Comparison of ENCODE assay signal across 25 cellular contexts in genomic region chr5:36384845-36385244, GRCh38.
"Had no signal": no experiment of that assay in that cellular context is flagged by ENCODE, and none has a peak within 500 bp of the region (broad histone marks: within the 10 kb centered on the region; RNA-seq: fewer than 3 reads in every experiment).

No MANE protein-coding gene starts in this region.

- ATAC-seq: activated CD4-positive, CD25-positive, alpha-beta regulatory T cell treated with anti-CD3 and anti-CD28 coated beads, Interleukin-2, amount 50 U/mL, for 24 hours; activated CD8-positive, alpha-beta T cell treated with anti-CD3 and anti-CD28 coated beads for 36 hours; activated naive CD4-positive, alpha-beta T cell treated with anti-CD3 and anti-CD28 coated beads, Interleukin-2, amount 50 U/mL, for 72 hours; activated naive CD8-positive, alpha-beta T cell treated with anti-CD3 and anti-CD28 coated beads, Interleukin-2, amount 50 U/mL, for 24 hours; Right ventricle myocardium inferior had no signal

- H3K4me2 ChIP-seq: PC-9, SK-N-SH had no signal

- H3K9me3 ChIP-seq: SJCRH30, SK-N-SH had no signal

- H3K27ac ChIP-seq: brain microvascular endothelial cell, cardiac muscle cell, PC-9, SJCRH30 had no signal

- DNase-seq: activated CD4-positive, alpha-beta T cell treated with anti-CD3 and anti-CD28 coated beads for 4 hours; activated CD8-positive, alpha-beta memory T cell treated with anti-CD3 and anti-CD28 coated beads, Interleukin-2, amount 50 U/mL, for 48 hours; activated CD8-positive, alpha-beta T cell treated with anti-CD3 and anti-CD28 coated beads for 36 hours; activated effector memory CD4-positive, alpha-beta T cell treated with anti-CD3 and anti-CD28 coated beads, Interleukin-2, amount 50 U/mL, for 16 hours; activated naive CD4-positive, alpha-beta T cell treated with Interleukin-2 at 50 U/mL for 16 hours; activated naive CD8-positive, alpha-beta T cell treated with anti-CD3 and anti-CD28 coated beads, Interleukin-2, amount 50 U/mL, for 24 hours; activated T-cell treated with anti-CD3 and anti-CD28 coated beads, Interleukin-2, amount 50 U/mL, for 1 hour; amniotic stem cell; brain microvascular endothelial cell; NCI-H1105 treated with DMSO at 0.1 percent for 48 hours; NCI-H1436 treated with DMSO at 0.1 percent for 48 hours; NCI-H187; NCI-H2081; NCI-H510A treated with DMSO at 0.1 percent for 48 hours; NCI-H69; NK-92 treated with Interleukin-12 subunit alpha and Interleukin-12 subunit beta, amount 100 ng/mL, for 24 hours; PC-9; RPMI8226; SJCRH30; SK-N-SH; T-helper 1 cell had no signal

- H3K9me3 Mint-ChIP-seq: activated CD8-positive, alpha-beta T cell treated with anti-CD3 and anti-CD28 coated beads for 36 hours; activated naive CD4-positive, alpha-beta T cell treated with anti-CD3 and anti-CD28 coated beads, Interleukin-2, amount 50 U/mL, for 72 hours; activated naive CD8-positive, alpha-beta T cell treated with anti-CD3 and anti-CD28 coated beads, Interleukin-2, amount 50 U/mL, for 24 hours had no signal

- H3K36me3 ChIP-seq: brain microvascular endothelial cell, cardiac muscle cell, SJCRH30 had no signal

- H3K9me2 ChIP-seq: SK-N-SH had no signal

- H3K9ac ChIP-seq: SK-N-SH had no signal

- H3K27ac Mint-ChIP-seq: activated CD8-positive, alpha-beta T cell treated with anti-CD3 and anti-CD28 coated beads for 36 hours; activated naive CD4-positive, alpha-beta T cell treated with anti-CD3 and anti-CD28 coated beads, Interleukin-2, amount 50 U/mL, for 72 hours; activated naive CD8-positive, alpha-beta T cell treated with anti-CD3 and anti-CD28 coated beads, Interleukin-2, amount 50 U/mL, for 24 hours had no signal

- H3K36me3 Mint-ChIP-seq: activated naive CD4-positive, alpha-beta T cell treated with anti-CD3 and anti-CD28 coated beads, Interleukin-2, amount 50 U/mL, for 72 hours had no signal

- H3K4me3 ChIP-seq: cardiac muscle cell, PC-9, SJCRH30 had no signal

- H3K4me3 Mint-ChIP-seq: activated CD8-positive, alpha-beta T cell treated with anti-CD3 and anti-CD28 coated beads for 36 hours; activated naive CD8-positive, alpha-beta T cell treated with anti-CD3 and anti-CD28 coated beads, Interleukin-2, amount 50 U/mL, for 24 hours had no signal

- H3K4me1 ChIP-seq: SJCRH30 had no signal

- H3K4me1 Mint-ChIP-seq: activated naive CD8-positive, alpha-beta T cell treated with anti-CD3 and anti-CD28 coated beads, Interleukin-2, amount 50 U/mL, for 24 hours had no signal

- H3K27me3 ChIP-seq: brain microvascular endothelial cell, cardiac muscle cell, SJCRH30 had no signal
